ENCODE assay signal across 7 cellular contexts in genomic region chr11:36500315-36500721, GRCh38. TPM values are rescaled to one million over a fixed set of nuclear protein-coding genes. Genes with fewer than 3 reads are reported as not detected.
DNase-seq lines count a peak whose midpoint lies in the region; ATAC-seq and TF ChIP-seq lines count a peak whose summit lies in the region.

No MANE protein-coding gene starts in this region.

- peaks cover 46% of the 10 kb centered on the region for H3K36me3 ChIP-seq in MG63

- peak overlapping the region; percentile 90 for H3K27ac Mint-ChIP-seq in chondrocyte (ENCODE audit: unreplicated experiment)

- H3K9me3 ChIP-seq in MG63, result no peaks in the 10 kb centered on the region

- H3K27me3 Mint-ChIP-seq in chondrocyte (ENCODE audit: low read depth), result no peaks in the 10 kb centered on the region

- POLR2A ChIA-PET in HEK293T (lab: Yijun Ruan, JAX), result interaction anchor here (0.5 to 2.4 kb wide), 2 partner anchors 10 to 412 kb away, joined by 3 to 8 read pairs; partner anchors contain the start of gene TRAF6

- CTCF ChIA-PET in HEK293T (lab: Yijun Ruan, JAX), result no interaction called here

- H3K9me3 Mint-ChIP-seq in chondrocyte (ENCODE audit: low read depth), result no peaks in the 10 kb centered on the region

- no peak for TF ChIP-seq CTCF in chondrocyte (IDR thresholded peaks at IDR 0.05)

- H3K36me3 Mint-ChIP-seq in chondrocyte (ENCODE audit: low read depth), result peaks cover 9% of the 10 kb centered on the region

- H3K4me3 Mint-ChIP-seq in chondrocyte (ENCODE audit: unreplicated experiment), result no peak overlapping the region

- ATAC-seq in GM18505 (IDR thresholded peaks at IDR 0.05; ENCODE audit: unreplicated experiment), result peak; percentile 94

- peaks cover 43% of the 10 kb centered on the region for H3K4me1 Mint-ChIP-seq in chondrocyte (ENCODE audit: low read depth)

- TF ChIP-seq POLR2A in GM18505 (IDR thresholded peaks at IDR 0.05; ENCODE audit: borderline replicate concordance, extremely low read depth, insufficient read depth, insufficient read length), result no peak

- peak; percentile 19 for DNase-seq in HEK293T (ENCODE audit: extremely low spot score)
- peak; percentile 79 for DNase-seq in MG63
- DNase-seq in chondrocyte (ENCODE audit: low spot score), result no peak
- DNase-seq in mucosa of gallbladder (ENCODE audit: low spot score), result peak; percentile 51
- no peak for DNase-seq in GOT3 (lab: John Stamatoyannopoulos, UW)
- no peak for DNase-seq in COR-L47 (lab: John Stamatoyannopoulos, UW)

- no peak overlapping the region for H3K4me3 ChIP-seq in MG63

- H3K27me3 ChIP-seq in MG63, result no peaks in the 10 kb centered on the region

TF ChIP-seq in HEK293T, 16 proteins besides CTCF, POLR2A, EP300 and RAD21:
- no peak for TF ChIP-seq L3MBTL2 (conservative IDR thresholded peaks at IDR 0.05)
- no peak for TF ChIP-seq ZNF384 (IDR thresholded peaks at IDR 0.05)
- no peak for TF ChIP-seq CTBP1 (IDR thresholded peaks at IDR 0.05; ENCODE audit: borderline replicate concordance)
- TF ChIP-seq ELF4 (IDR thresholded peaks at IDR 0.05), result no peak
- TF ChIP-seq PKNOX1 (IDR thresholded peaks at IDR 0.05), result no peak
- no peak for TF ChIP-seq SP1 (IDR thresholded peaks at IDR 0.05)
- TF ChIP-seq FOXA1 (IDR thresholded peaks at IDR 0.05), result no peak
- TF ChIP-seq HDGF (IDR thresholded peaks at IDR 0.05; ENCODE audit: borderline replicate concordance), result no peak
- TF ChIP-seq ARNT (IDR thresholded peaks at IDR 0.05), result no peak
- TF ChIP-seq BHLHE40 (IDR thresholded peaks at IDR 0.05; ENCODE audit: borderline replicate concordance), result no peak
- TF ChIP-seq SUZ12 (IDR thresholded peaks at IDR 0.05), result no peak
TF ChIP-seq in HEK293T: peak in this region for 0.

RNA-seq across cellular contexts. Expression of gene TRAF6, which starts 9.8 kb away (rescaled TPM):
- 6.1 and 6.7 TPM in 2 replicates for total RNA-seq in MG63 (2014; rRNA removed; shearing (Covaris generic); ENCODE audit: low replicate concordance)
- 14.4 to 16.0 TPM (median 15.2 TPM) in 3 replicates for total RNA-seq in chondrocyte
- 16.8 TPM for total RNA-seq in mucosa of gallbladder

Comparison
In these comparisons a context has a peak if more than half of its experiments do, and no peak if none do; other contexts are left out.
1. DNase-seq: peak in HEK293T (single experiment), MG63 (single experiment) and mucosa of gallbladder (single experiment); none in chondrocyte (single experiment), GOT3 (single experiment) and COR-L47 (single experiment).